7 cellular contexts compared by ENCODE assay signal in genomic region chr3:30972449-30972848, GRCh38.
"Had no signal": no experiment of that assay in that cellular context is flagged by ENCODE, and none has a peak within 500 bp of the region (broad histone marks: within the 10 kb centered on the region; RNA-seq: fewer than 3 reads in every experiment).

No MANE protein-coding gene starts in this region.

- FAIRE-seq: G401.6, GM12878, GM12891, GM12892, GM18507 had no signal

- ATAC-seq: GM12878 had no signal

- H3K4me3 ChIP-seq: GM12878 had no signal

- DNase-seq: GDM1, GF-D8 had no signal
